Comparison of ENCODE assay signal across 8 cellular contexts in the genomic region with DNA sequence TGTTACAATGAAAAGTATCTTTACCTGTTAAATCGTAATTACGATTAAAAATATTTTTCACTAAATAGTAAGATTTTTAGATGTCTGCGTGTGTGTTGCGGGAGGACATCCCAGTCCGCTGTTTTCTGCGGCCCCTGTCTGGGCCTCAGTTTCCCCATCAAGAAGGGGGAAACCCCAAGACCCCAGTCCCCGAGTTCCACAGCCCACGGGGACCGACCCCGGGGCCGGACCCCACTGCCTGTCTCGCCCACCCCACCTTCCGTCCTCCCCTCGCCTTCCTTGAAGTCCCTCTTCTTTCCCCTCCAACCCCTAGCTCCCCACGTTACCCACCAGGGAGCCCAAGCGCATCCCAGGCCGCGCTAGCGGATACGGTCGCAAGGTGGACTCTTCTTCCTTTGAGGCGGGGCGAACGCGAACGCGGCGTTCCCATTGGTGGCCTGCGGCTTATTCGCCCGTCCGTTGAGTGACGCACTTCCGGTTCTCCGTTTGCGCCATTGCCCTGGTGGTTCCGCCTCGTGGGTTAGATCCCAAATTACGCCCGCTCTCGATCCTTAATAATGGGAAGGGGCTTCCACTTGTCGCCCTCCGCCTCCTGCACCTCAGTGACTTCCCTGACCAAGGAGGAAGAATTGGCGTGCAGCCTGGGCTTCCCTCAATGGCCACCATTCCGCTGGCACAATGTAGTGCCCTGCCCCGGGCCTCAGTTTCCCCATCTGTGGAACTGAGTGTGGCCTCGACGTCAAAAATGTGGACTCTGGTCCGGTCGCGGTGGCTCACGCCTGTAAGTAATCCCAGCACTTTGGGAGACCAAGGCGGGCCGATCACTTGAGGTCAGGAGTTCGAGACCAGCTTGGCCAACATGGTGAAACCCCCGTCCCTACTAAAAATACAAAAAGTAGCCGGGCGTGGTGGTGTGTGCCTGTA. TPM values are rescaled to one million over a fixed set of nuclear protein-coding genes. Genes with fewer than 3 reads are reported as not detected.
DNase-seq lines count a peak whose midpoint lies in the region; ATAC-seq, FAIRE-seq and TF ChIP-seq lines count a peak whose summit lies in the region.

A gene with protein sequence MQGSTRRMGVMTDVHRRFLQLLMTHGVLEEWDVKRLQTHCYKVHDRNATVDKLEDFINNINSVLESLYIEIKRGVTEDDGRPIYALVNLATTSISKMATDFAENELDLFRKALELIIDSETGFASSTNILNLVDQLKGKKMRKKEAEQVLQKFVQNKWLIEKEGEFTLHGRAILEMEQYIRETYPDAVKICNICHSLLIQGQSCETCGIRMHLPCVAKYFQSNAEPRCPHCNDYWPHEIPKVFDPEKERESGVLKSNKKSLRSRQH (minus strand): TSS at position 397 of the 924 bp plus-strand sequence. CDS start 11,202 bp downstream, outside the sequence.

- peaks cover 47% of the 10 kb centered on the region for H3K4me1 Mint-ChIP-seq in T-helper 1 cell treated with Interleukin-12 subunit alpha and Interleukin-12 subunit beta and Interleukin-4 antibody, amounts not matched to agents 30 μg/mL and 1 μg/mL, for 36 hours (ENCODE audit: low read depth)

- WGBS in prostate gland: 8% methylated on average over 57 of the region's 58 CpGs
- WGBS in urinary bladder: 8% methylated on average over 58 of the region's 58 CpGs

- H3K4me3 Mint-ChIP-seq in T-helper 1 cell treated with Interleukin-12 subunit alpha and Interleukin-12 subunit beta and Interleukin-4 antibody, amounts not matched to agents 30 μg/mL and 1 μg/mL, for 36 hours: peak within 1 kb of the TSS; percentile 98

- H3K9me3 Mint-ChIP-seq in T-helper 1 cell treated with Interleukin-12 subunit alpha and Interleukin-12 subunit beta and Interleukin-4 antibody, amounts not matched to agents 30 μg/mL and 1 μg/mL, for 36 hours: no peaks in the 10 kb centered on the region

- H3K4me3 ChIP-seq in prostate gland (peak within 1 kb of the TSS; percentile 68 to 92), urinary bladder (ENCODE audit: low read depth, low read length) (peak within 1 kb of the TSS; percentile 78)

- peaks cover 31% of the 10 kb centered on the region for H3K36me3 Mint-ChIP-seq in T-helper 1 cell treated with Interleukin-12 subunit alpha and Interleukin-12 subunit beta and Interleukin-4 antibody, amounts not matched to agents 30 μg/mL and 1 μg/mL, for 36 hours (ENCODE audit: low read depth)

- DNase-seq in GM12892 (ENCODE audit: insufficient read length) (peak; percentile 90), NCI-H146 (lab: John Stamatoyannopoulos, UW) (peak; percentile 97), amygdala (lab: John Stamatoyannopoulos, UW) (peak; percentile 42 to 98 (median 88)), left ventricle myocardium superior (peak; percentile 99), prostate gland (ENCODE audit: low spot score) (peak; percentile 97)

- peak; percentile 86 for ATAC-seq in HG02840 (IDR thresholded peaks at IDR 0.05; ENCODE audit: low FRiP score, unreplicated experiment)
- ATAC-seq in left ventricle myocardium superior: peak; percentile 100

- H3K27ac Mint-ChIP-seq in T-helper 1 cell treated with Interleukin-12 subunit alpha and Interleukin-12 subunit beta and Interleukin-4 antibody, amounts not matched to agents 30 μg/mL and 1 μg/mL, for 36 hours: peak within 1 kb of the TSS; percentile 98

- H3K27ac ChIP-seq in prostate gland: peak within 1 kb of the TSS; percentile 83 to 84
- peak within 1 kb of the TSS; percentile 88 for H3K27ac ChIP-seq in urinary bladder (ENCODE audit: low read depth)

- peak in 3 of 4 experiments; percentile 17 to 39 (median 33) for TF ChIP-seq CTCF in prostate gland (IDR thresholded peaks at IDR 0.05)

- H3K27me3 Mint-ChIP-seq in T-helper 1 cell treated with Interleukin-12 subunit alpha and Interleukin-12 subunit beta and Interleukin-4 antibody, amounts not matched to agents 30 μg/mL and 1 μg/mL, for 36 hours (ENCODE audit: low read depth): no peaks in the 10 kb centered on the region

- intact Hi-C loops in left ventricle myocardium superior (cut with micrococcal nuclease): no loop called here
- intact Hi-C loops in prostate gland (cut with DNase I): loop anchor here (2.0 kb wide), 1 partner anchor 34 kb away; no protein-coding TSS in a partner anchor

- no peaks in the 10 kb centered on the region for H3K27me3 ChIP-seq in prostate gland (replicated peaks; ENCODE audit: insufficient read depth)

- H3K36me3 ChIP-seq in prostate gland (no peaks in the 10 kb centered on the region), urinary bladder (ENCODE audit: insufficient read depth) (no peaks in the 10 kb centered on the region)

- peak; percentile 92 for TF ChIP-seq POLR2A in GM12892 (IDR thresholded peaks at IDR 0.05; ENCODE audit: low read depth, low read length)
- TF ChIP-seq POLR2A in prostate gland (IDR thresholded peaks at IDR 0.05): peak; percentile 80

- no peaks in the 10 kb centered on the region for H3K9me3 ChIP-seq in prostate gland

- FAIRE-seq in GM12892 (lab: Jason Lieb, UNC): peak; percentile 94

- H3K4me1 ChIP-seq in prostate gland (replicated peaks) (no peaks in the 10 kb centered on the region), urinary bladder (ENCODE audit: insufficient read depth) (peaks cover 2% of the 10 kb centered on the region)

RNA-seq across cellular contexts. Expression of the gene that starts here (rescaled TPM):
- 51.9 TPM for polyA plus RNA-seq in GM12892 (2012; ENCODE audit: missing spikeins)
- total RNA-seq in left ventricle myocardium superior (34.2 TPM), prostate gland (10 to 100 TPM; 55.4 to 71.7 TPM), urinary bladder (33.9 TPM)
- polyA plus RNA-seq in urinary bladder: 76.3 TPM

Comparison
In these comparisons a context has a peak if more than half of its experiments do, and no peak if none do; other contexts are left out.
1. Peak in every context shown above with its lines: DNase-seq, ATAC-seq, H3K4me3 ChIP-seq and H3K27ac ChIP-seq.